In the genomic region with DNA sequence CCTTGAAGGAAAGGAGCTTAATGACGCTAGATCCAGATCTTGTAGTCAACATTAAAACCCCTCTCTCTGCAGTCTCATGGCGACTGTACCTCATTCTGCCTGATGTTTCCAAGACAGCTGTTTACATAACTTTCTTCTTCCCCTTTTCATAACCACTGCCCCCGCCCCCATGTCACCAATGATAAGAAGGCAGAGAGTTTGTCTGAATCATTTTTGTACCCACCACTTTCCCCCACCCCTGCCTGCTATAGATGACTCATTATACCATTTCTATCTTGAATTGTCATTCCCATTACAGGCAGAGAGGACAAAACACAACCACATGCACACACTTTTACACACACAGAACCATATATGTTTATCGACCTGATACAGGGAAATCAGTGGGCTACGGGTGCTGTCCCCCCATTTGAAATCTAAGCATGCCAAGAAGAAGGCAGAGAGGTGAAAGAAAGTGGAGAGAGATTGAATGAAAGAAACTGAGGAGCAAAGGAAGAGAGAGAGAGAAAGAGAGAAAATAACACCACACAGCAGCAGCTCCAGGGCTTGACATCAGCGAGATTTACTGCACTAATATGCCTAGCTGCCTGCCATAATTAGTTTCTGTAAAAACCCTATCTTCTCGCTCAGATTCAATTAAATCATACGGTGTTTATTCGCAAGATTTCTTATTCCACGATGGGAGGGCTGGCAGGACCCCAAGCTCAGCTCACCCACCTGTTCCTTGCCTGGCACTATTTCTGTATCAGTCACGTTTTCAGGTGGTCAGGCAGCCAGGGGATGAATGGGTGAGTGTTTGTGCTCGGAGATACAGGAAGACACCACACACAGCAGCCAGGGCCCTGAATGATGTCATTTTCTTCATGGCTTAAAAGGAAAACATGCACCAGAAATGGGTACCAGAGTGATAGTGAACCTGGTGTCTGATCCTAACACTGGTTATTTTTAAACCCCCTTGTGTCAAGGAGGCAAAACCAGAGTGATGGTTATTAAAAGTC, we compare ENCODE assay signal across 8 cellular contexts.
A peak's percentile ranks its signal among the peaks of the same experiment; 100 is the strongest.
DNase-seq lines count a peak whose midpoint lies in the region; ATAC-seq and TF ChIP-seq lines count a peak whose summit lies in the region.

No MANE protein-coding gene starts in this region.

- no peaks in the 10 kb centered on the region for H3F3A ChIP-seq in Loucy (ENCODE audit: low read depth)

- H3K79me2 ChIP-seq in Loucy (ENCODE audit: insufficient read depth, low read length): no peaks in the 10 kb centered on the region

- H3K9me3 ChIP-seq in Loucy (ENCODE audit: insufficient read depth, low read depth, low read length): no peaks in the 10 kb centered on the region
- H3K9me3 ChIP-seq in effector memory CD4-positive, alpha-beta T cell (ENCODE audit: control insufficient read depth, low read length): no peaks in the 10 kb centered on the region

- DNase-seq in GDM1 (lab: John Stamatoyannopoulos, UW) (peak; percentile 91), RKO (ENCODE audit: low spot score) (no peak), NCI-H748 (lab: John Stamatoyannopoulos, UW; ENCODE audit: unreplicated experiment) (no peak)
- peak; percentile 76 to 82 for DNase-seq in activated CD4-positive, alpha-beta T cell treated with anti-CD3 and anti-CD28 coated beads, Interleukin-2, amount 50 U/mL, for 4 hours
- peak; percentile 13 to 51 (median 25) for DNase-seq in effector memory CD4-positive, alpha-beta T cell
- DNase-seq in stimulated activated CD4-positive, alpha-beta T cell treated with anti-CD3 and anti-CD28 coated beads, Interleukin-1b, Interleukin-23, amount 100 ng/mL, for 24 hours (ENCODE audit: low read depth in 4 of 4, low spot score in 1 of 4): peak; percentile 50 to 74 (median 60)

- peak overlapping the region; percentile 31 for H3K27ac ChIP-seq in effector memory CD4-positive, alpha-beta T cell (ENCODE audit: insufficient read depth, low read length, poor library complexity, severe bottlenecking)

- peak; percentile 61 for ATAC-seq in GM21576 (IDR thresholded peaks at IDR 0.05; ENCODE audit: unreplicated experiment)

- no peaks in the 10 kb centered on the region for H3K36me3 ChIP-seq in Loucy (ENCODE audit: insufficient read depth, low read length)
- H3K36me3 ChIP-seq in effector memory CD4-positive, alpha-beta T cell (ENCODE audit: control insufficient read depth, insufficient read depth, low read length): no peaks in the 10 kb centered on the region

- no peaks in the 10 kb centered on the region for H4K20me1 ChIP-seq in Loucy (ENCODE audit: insufficient read depth, low read length, poor library complexity, severe bottlenecking)

- H3K4me2 ChIP-seq in Loucy (ENCODE audit: low read depth, low read length, poor library complexity, severe bottlenecking): no peak overlapping the region

- no peak overlapping the region for H3K9ac ChIP-seq in Loucy (ENCODE audit: low read depth, low read length, poor library complexity, severe bottlenecking)

- no peaks in the 10 kb centered on the region for H3K9me2 ChIP-seq in Loucy (replicated peaks; ENCODE audit: low read depth, low read length)

- H2AFZ ChIP-seq in Loucy (ENCODE audit: low read length): peak overlapping the region; percentile 22; the same call in 1 of the 2 replicates

- H3K4me3 ChIP-seq in Loucy (ENCODE audit: low read length, poor library complexity, severe bottlenecking): no peak overlapping the region
- H3K4me3 ChIP-seq in effector memory CD4-positive, alpha-beta T cell (ENCODE audit: insufficient read depth, low read depth, low read length, poor library complexity, severe bottlenecking): no peak overlapping the region

- H3K4me1 ChIP-seq in Loucy (ENCODE audit: insufficient read depth, low read length, poor library complexity, severe bottlenecking): peaks cover 16% of the 10 kb centered on the region
- H3K4me1 ChIP-seq in effector memory CD4-positive, alpha-beta T cell (ENCODE audit: control insufficient read depth, insufficient read depth, low read length, poor library complexity, severe bottlenecking): peaks cover 7% of the 10 kb centered on the region

- no peaks in the 10 kb centered on the region for H3K27me3 ChIP-seq in Loucy (ENCODE audit: insufficient read depth, low read length, poor library complexity, severe bottlenecking)
- H3K27me3 ChIP-seq in effector memory CD4-positive, alpha-beta T cell (replicated peaks; ENCODE audit: control insufficient read depth, insufficient read depth, low read length, poor library complexity, severe bottlenecking): no peaks in the 10 kb centered on the region

- no peak for TF ChIP-seq CTCF in Loucy (conservative IDR thresholded peaks at IDR 0.05; ENCODE audit: low read length)

Comparison
In these comparisons a context has a peak if more than half of its experiments do, and no peak if none do; other contexts are left out.
1. DNase-seq: peak in GDM1 (single experiment), activated CD4-positive, alpha-beta T cell treated with anti-CD3 and anti-CD28 coated beads, Interleukin-2, amount 50 U/mL, for 4 hours (2 of 2), effector memory CD4-positive, alpha-beta T cell (3 of 3) and stimulated activated CD4-positive, alpha-beta T cell treated with anti-CD3 and anti-CD28 coated beads, Interleukin-1b, Interleukin-23, amount 100 ng/mL, for 24 hours (4 of 4); none in RKO (single experiment) and NCI-H748 (single experiment).